In genomic region chr2:151395509-151396374, GRCh38 we compare ENCODE assay signal across 1 cellular context.
TF ChIP-seq lines count a peak whose summit lies in the region.

No MANE protein-coding gene starts in this region.

TF ChIP-seq in GM12878, 131 proteins besides CTCF, POLR2A, EP300 and RAD21:
- TF ChIP-seq IKZF2 (IDR thresholded peaks at IDR 0.05) (no peak), KDM1A (IDR thresholded peaks at IDR 0.05; ENCODE audit: borderline replicate concordance) (no peak), RFX5 (IDR thresholded peaks at IDR 0.05; ENCODE audit: low read depth, low read length) (no peak), YY1 (IDR thresholded peaks at IDR 0.05; ENCODE audit: low read depth, low read length) (no peak), MYB (IDR thresholded peaks at IDR 0.05; ENCODE audit: borderline replicate concordance, low read depth, low read length) (no peak), SMAD5 (IDR thresholded peaks at IDR 0.05; ENCODE audit: low read depth) (no peak), TARDBP (IDR thresholded peaks at IDR 0.05; ENCODE audit: borderline replicate concordance) (no peak), CUX1 (IDR thresholded peaks at IDR 0.05; ENCODE audit: insufficient replicate concordance, low read depth, low read length) (no peak), NR2F1 (conservative IDR thresholded peaks at IDR 0.05) (no peak)
